Comparison of ENCODE assay signal across 19 cellular contexts in genomic region chr18:9750112-9750511, GRCh38.
"Had no signal": no experiment of that assay in that cellular context is flagged by ENCODE, and none has a peak within 500 bp of the region (broad histone marks: within the 10 kb centered on the region; RNA-seq: fewer than 3 reads in every experiment).

No MANE protein-coding gene starts in this region.

- H3K27me3 ChIP-seq: cardiac muscle cell, right lobe of liver, testis had no signal

- FAIRE-seq: colon, endothelial cell of umbilical vein had no signal

- ATAC-seq: activated CD4-positive, alpha-beta T cell treated with anti-CD3 and anti-CD28 coated beads for 36 hours; activated T-cell treated with anti-CD3 and anti-CD28 coated beads, Interleukin-2, amount 50 U/mL, for 4 hours; naive thymus-derived CD8-positive, alpha-beta T cell; stimulated activated naive CD8-positive, alpha-beta T cell treated with anti-CD3 and anti-CD28 coated beads, Interleukin-15, amount 100 ng/mL, for 72 hours; T-helper 17 cell had no signal

- H3K36me3 ChIP-seq: cardiac muscle cell, right lobe of liver had no signal

- H3K4me3 ChIP-seq: cardiac muscle cell, right lobe of liver, testis had no signal

- H3K27ac ChIP-seq: cardiac muscle cell, right lobe of liver had no signal

- H3K4me1 ChIP-seq: right lobe of liver had no signal

- H3K9me3 ChIP-seq: right lobe of liver, testis had no signal

- DNase-seq: activated CD4-positive, alpha-beta memory T cell treated with anti-CD3 and anti-CD28 coated beads for 36 hours; activated CD4-positive, alpha-beta T cell treated with anti-CD3 and anti-CD28 coated beads for 36 hours; activated effector memory CD4-positive, alpha-beta T cell treated with Interleukin-2 at 50 U/mL for 16 hours; activated naive CD4-positive, alpha-beta T cell treated with anti-CD3 and anti-CD28 coated beads, Interleukin-2, amount 50 U/mL, for 16 hours; activated T-cell treated with anti-CD3 and anti-CD28 coated beads, Interleukin-2, amount 50 U/mL, for 4 hours; effector CD4-positive, alpha-beta T cell; foreskin fibroblast; hypothalamus; left ventricle myocardium superior; mesenchymal stem cell; naive thymus-derived CD8-positive, alpha-beta T cell; occipital lobe; right lobe of liver; stimulated activated naive CD8-positive, alpha-beta T cell treated with anti-CD3 and anti-CD28 coated beads, Interleukin-15, amount 100 ng/mL, for 72 hours; T-helper 17 cell; testis had no signal
